In the genomic region with DNA sequence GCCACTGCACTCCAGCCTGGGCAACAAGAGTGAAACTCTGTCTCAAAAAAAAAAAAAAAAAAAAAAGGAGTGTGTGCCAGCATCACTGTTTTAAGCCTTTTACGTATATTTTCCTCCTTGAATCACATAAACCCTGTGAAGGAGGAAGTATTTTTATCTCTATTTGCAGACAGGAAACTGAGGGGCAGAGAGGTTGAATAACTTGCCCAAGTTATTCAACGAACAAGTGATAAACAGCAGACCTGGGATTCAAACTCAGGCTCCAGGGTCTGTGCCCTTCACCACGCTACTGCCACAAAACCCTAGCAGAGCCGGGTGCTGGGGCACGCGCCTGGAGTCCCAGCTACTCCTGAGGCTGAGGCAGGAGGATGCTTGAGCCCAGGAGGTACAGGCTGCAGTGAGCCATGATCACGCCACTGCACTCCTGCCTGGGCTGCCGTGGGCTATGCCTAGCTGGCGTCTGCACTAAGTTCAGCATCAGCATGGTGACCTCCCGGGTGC, we compare ENCODE assay signal across 1 cellular context.
TF ChIP-seq lines count a peak whose summit lies in the region.

No MANE protein-coding gene starts in this region.

TF ChIP-seq in GM23338, 12 proteins besides CTCF, POLR2A, EP300 and RAD21 (continued from another document):
- TF ChIP-seq POLR2AphosphoS5 (IDR thresholded peaks at IDR 0.05; ENCODE audit: low read depth) (no peak), EZH2phosphoT487 (IDR thresholded peaks at IDR 0.05; ENCODE audit: unreplicated experiment) (no peak), ZNF114 (CRISPR knock-in tag; IDR thresholded peaks at IDR 0.05) (no peak), STAT1 (IDR thresholded peaks at IDR 0.05; ENCODE audit: unreplicated experiment) (no peak)
- TF ChIP-seq, protein P1, sequence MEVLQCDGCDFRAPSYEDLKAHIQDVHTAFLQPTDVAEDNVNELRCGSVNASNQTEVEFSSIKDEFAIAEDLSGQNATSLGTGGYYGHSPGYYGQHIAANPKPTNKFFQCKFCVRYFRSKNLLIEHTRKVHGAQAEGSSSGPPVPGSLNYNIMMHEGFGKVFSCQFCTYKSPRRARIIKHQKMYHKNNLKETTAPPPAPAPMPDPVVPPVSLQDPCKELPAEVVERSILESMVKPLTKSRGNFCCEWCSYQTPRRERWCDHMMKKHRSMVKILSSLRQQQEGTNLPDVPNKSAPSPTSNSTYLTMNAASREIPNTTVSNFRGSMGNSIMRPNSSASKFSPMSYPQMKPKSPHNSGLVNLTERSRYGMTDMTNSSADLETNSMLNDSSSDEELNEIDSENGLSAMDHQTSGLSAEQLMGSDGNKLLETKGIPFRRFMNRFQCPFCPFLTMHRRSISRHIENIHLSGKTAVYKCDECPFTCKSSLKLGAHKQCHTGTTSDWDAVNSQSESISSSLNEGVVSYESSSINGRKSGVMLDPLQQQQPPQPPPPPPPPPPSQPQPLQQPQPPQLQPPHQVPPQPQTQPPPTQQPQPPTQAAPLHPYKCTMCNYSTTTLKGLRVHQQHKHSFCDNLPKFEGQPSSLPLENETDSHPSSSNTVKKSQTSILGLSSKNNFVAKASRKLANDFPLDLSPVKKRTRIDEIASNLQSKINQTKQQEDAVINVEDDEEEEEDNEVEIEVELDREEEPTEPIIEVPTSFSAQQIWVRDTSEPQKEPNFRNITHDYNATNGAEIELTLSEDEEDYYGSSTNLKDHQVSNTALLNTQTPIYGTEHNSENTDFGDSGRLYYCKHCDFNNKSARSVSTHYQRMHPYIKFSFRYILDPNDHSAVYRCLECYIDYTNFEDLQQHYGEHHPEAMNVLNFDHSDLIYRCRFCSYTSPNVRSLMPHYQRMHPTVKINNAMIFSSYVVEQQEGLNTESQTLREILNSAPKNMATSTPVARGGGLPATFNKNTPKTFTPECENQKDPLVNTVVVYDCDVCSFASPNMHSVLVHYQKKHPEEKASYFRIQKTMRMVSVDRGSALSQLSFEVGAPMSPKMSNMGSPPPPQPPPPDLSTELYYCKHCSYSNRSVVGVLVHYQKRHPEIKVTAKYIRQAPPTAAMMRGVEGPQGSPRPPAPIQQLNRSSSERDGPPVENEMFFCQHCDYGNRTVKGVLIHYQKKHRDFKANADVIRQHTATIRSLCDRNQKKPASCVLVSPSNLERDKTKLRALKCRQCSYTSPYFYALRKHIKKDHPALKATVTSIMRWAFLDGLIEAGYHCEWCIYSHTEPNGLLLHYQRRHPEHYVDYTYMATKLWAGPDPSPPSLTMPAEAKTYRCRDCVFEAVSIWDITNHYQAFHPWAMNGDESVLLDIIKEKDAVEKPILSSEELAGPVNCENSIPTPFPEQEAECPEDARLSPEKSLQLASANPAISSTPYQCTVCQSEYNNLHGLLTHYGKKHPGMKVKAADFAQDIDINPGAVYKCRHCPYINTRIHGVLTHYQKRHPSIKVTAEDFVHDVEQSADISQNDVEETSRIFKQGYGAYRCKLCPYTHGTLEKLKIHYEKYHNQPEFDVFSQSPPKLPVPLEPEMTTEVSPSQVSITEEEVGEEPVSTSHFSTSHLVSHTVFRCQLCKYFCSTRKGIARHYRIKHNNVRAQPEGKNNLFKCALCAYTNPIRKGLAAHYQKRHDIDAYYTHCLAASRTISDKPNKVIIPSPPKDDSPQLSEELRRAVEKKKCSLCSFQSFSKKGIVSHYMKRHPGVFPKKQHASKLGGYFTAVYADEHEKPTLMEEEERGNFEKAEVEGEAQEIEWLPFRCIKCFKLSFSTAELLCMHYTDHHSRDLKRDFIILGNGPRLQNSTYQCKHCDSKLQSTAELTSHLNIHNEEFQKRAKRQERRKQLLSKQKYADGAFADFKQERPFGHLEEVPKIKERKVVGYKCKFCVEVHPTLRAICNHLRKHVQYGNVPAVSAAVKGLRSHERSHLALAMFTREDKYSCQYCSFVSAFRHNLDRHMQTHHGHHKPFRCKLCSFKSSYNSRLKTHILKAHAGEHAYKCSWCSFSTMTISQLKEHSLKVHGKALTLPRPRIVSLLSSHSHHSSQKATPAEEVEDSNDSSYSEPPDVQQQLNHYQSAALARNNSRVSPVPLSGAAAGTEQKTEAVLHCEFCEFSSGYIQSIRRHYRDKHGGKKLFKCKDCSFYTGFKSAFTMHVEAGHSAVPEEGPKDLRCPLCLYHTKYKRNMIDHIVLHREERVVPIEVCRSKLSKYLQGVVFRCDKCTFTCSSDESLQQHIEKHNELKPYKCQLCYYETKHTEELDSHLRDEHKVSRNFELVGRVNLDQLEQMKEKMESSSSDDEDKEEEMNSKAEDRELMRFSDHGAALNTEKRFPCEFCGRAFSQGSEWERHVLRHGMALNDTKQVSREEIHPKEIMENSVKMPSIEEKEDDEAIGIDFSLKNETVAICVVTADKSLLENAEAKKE (CRISPR knock-in tag; IDR thresholded peaks at IDR 0.05), result no peak
